19 cellular contexts compared by ENCODE assay signal in the genomic region with DNA sequence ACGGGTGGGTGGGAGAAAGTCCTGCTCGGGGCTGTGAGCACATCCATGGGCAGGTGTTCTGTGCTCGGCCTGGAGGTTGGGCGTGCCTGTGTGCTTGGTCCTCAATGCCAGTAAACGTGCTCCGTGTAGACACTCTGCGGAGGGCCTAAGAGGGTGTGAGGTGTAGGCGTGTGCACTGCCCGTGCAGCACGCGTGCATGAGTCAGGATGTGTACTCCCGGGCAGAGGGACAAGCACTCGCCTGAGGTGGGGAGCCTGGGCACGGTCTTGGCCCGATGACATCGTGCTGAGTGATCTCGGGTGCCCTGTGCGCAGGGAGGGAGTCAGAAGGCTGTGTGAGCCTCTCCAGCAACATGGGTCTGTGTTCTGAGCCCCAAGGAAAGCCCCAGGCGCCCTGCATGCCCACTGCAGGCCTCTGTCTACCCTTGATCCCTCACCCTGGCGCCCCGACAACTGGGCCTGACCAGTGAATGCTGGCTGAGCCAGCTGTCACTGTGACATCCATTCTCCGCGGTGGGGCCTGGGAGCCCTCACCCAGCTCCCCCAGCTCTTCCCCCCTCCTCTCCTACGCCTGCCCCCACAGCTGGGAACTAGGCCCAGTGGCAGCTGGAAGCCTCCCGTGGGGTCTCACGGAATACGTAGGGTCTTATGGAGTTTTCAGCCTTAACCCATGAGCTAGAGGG. TPM values are rescaled to one million over a fixed set of nuclear protein-coding genes. Genes with fewer than 3 reads are reported as not detected.
DNase-seq lines count a peak whose midpoint lies in the region; ATAC-seq and TF ChIP-seq lines count a peak whose summit lies in the region.
"Had no signal": no experiment of that assay in that cellular context is flagged by ENCODE, and none has a peak within 500 bp of the region (broad histone marks: within the 10 kb centered on the region; RNA-seq: fewer than 3 reads in every experiment).

No MANE protein-coding gene starts in this region.

- in situ Hi-C loops in transverse colon (cut with MboI; ENCODE audit: low pct_ligation_motif_present in 1 of 4, low pct_unique_long_range_greater_than_20kb in 1 of 4, low sequenced_read_pairs in 3 of 4): loop anchor here (10.0 to 25.0 kb wide), 6 partner anchors 57 to 435 kb away; partner anchors contain the start of genes DLX3 (in 1 of the 4) and NGFR (in 1 of the 4)

- TF ChIP-seq EP300 in transverse colon (IDR thresholded peaks at IDR 0.05; ENCODE audit: low read depth): no peak

- ATAC-seq in Right ventricle myocardium inferior (no peak), left ventricle myocardium superior (no peak), left colon (peak; percentile 73), body of pancreas (no peak)
- ATAC-seq: A549; heart left ventricle; natural killer cell treated with Interleukin-12 subunit alpha and Interleukin-12 subunit beta and Interleukin-15 and Interleukin-18, amount 100 ng/mL, for 72 hours had no signal

- no peaks in the 10 kb centered on the region for H3K27me3 ChIP-seq in body of pancreas
- H3K27me3 ChIP-seq in transverse colon: no peaks in the 10 kb centered on the region

- no peaks in the 10 kb centered on the region for H3K36me3 ChIP-seq in body of pancreas (replicated peaks in 1 of 2; ENCODE audit: insufficient read depth in 1 of 2, low read depth in 2 of 2)
- H3K36me3 ChIP-seq in transverse colon: no peaks in the 10 kb centered on the region
- H3K36me3 ChIP-seq: heart left ventricle had no signal

- intact Hi-C loops in Right ventricle myocardium inferior (cut with DNase I) (no loop called here), left ventricle myocardium superior (cut with micrococcal nuclease) (loop anchor here (10.0 kb wide), 2 partner anchors 117 to 237 kb away; no protein-coding TSS in a partner anchor), left colon (cut with DNase I, micrococcal nuclease) (no loop called here), body of pancreas (cut with DNase I) (loop anchor here (10.0 kb wide), 2 partner anchors 147 to 237 kb away; no protein-coding TSS in a partner anchor), transverse colon (cut with DNase I; ENCODE audit: low total_unique reads) (no loop called here)

- DNase-seq in Right ventricle myocardium inferior (ENCODE audit: missing footprints) (peak; percentile 66), left ventricle myocardium superior (no peak), SW480 (ENCODE audit: low spot score) (peak; percentile 36), left colon (no peak), body of pancreas (no peak), transverse colon (no peak), SKM-1 treated with dmso at 0.1 percent for 144 hours (lab: John Stamatoyannopoulos, UW; ENCODE audit: unreplicated experiment) (no peak)
- no peak for DNase-seq in activated CD4-positive, CD25-positive, alpha-beta regulatory T cell treated with anti-CD3 and anti-CD28 coated beads, Interleukin-2, amount 50 U/mL, for 72 hours
- DNase-seq: amniotic stem cell; C1 segment of cervical spinal cord; effector CD8-positive, alpha-beta T cell; heart left ventricle; Karpas-422; NCI-H1417; NCI-H2171; psoas muscle had no signal

- peaks cover 6% of the 10 kb centered on the region for H3K4me1 ChIP-seq in body of pancreas
- H3K4me1 ChIP-seq in transverse colon: peaks cover 3 to 8% (median 6%) of the 10 kb centered on the region in 4 donors
- H3K4me1 ChIP-seq: psoas muscle had no signal

- TF ChIP-seq CTCF in body of pancreas (IDR thresholded peaks at IDR 0.05) (no peak), transverse colon (IDR thresholded peaks at IDR 0.05) (no peak)

- TF ChIP-seq POLR2A in body of pancreas (IDR thresholded peaks at IDR 0.05) (no peak), transverse colon (IDR thresholded peaks at IDR 0.05) (no peak)

- H3K9me3 ChIP-seq in body of pancreas (no peaks in the 10 kb centered on the region), transverse colon (no peaks in the 10 kb centered on the region)
- H3K9me3 ChIP-seq: A549, heart left ventricle, psoas muscle had no signal

- 75 to 77% methylated on average over 13 to 27 of the region's 27 CpGs for WGBS in body of pancreas, 2 donors
- 63 to 94% methylated on average over 6 to 27 of the region's 27 CpGs for WGBS in transverse colon (ENCODE audit: low coverage in 1 of 2), 2 donors

- H3K4me3 ChIP-seq in body of pancreas (no peak overlapping the region), transverse colon (no peak overlapping the region)
- H3K4me3 ChIP-seq: A549, heart left ventricle, psoas muscle, smooth muscle cell had no signal

- H3K27ac ChIP-seq in body of pancreas (no peak overlapping the region), transverse colon (no peak overlapping the region)
- H3K27ac ChIP-seq: A549, heart left ventricle, psoas muscle had no signal

RNA-seq across cellular contexts. Expression of gene NXPH3, which starts 23.5 kb away (rescaled TPM):
- total RNA-seq in Right ventricle myocardium inferior: 4.5 TPM
- total RNA-seq in left ventricle myocardium superior: 3.4 TPM
- 1 to 10 TPM in 1 of 2 donors, under 1 TPM in 1; 0.70 to 3.6 TPM for total RNA-seq in left colon
- total RNA-seq in body of pancreas: under 1 TPM; 0.78 to 0.99 TPM
- 1 to 10 TPM in 2 of 4 donors, under 1 TPM in 2; 0.20 to 4.6 (median 2.6) TPM for total RNA-seq in transverse colon
- total RNA-seq: natural killer cell treated with Interleukin-12 subunit alpha and Interleukin-12 subunit beta and Interleukin-15 and Interleukin-18, amount 100 ng/mL, for 72 hours had no signal

RNA-seq across cellular contexts. Expression of gene NGFR, which starts 57.1 kb away (rescaled TPM):
- total RNA-seq in Right ventricle myocardium inferior: 10.0 TPM
- total RNA-seq in left ventricle myocardium superior: 4.1 TPM
- 1 to 10 TPM; 1.1 to 2.8 TPM for total RNA-seq in left colon
- total RNA-seq in body of pancreas: 10 to 100 TPM; 10.1 to 27.7 TPM
- total RNA-seq in transverse colon: 10 to 100 TPM in 2 of 4 donors, 1 to 10 TPM in 2; 3.3 to 19.8 (median 8.2) TPM

Comparison
In these comparisons a context has a peak if more than half of its experiments do, and no peak if none do; other contexts are left out.
1. DNase-seq: peak in Right ventricle myocardium inferior (single experiment) and SW480 (single experiment); none in left ventricle myocardium superior (single experiment), left colon (0 of 2), body of pancreas (0 of 4), transverse colon (single experiment), SKM-1 treated with dmso at 0.1 percent for 144 hours (single experiment) and activated CD4-positive, CD25-positive, alpha-beta regulatory T cell treated with anti-CD3 and anti-CD28 coated beads, Interleukin-2, amount 50 U/mL, for 72 hours (single experiment).
2. intact Hi-C loops: an anchor here in left ventricle myocardium superior (10.0 kb wide) and body of pancreas (10.0 kb wide); none called in Right ventricle myocardium inferior, left colon and transverse colon.